14 cellular contexts compared by ENCODE assay signal in genomic region chr5:179427676-179428056, GRCh38.
DNase-seq lines count a peak whose midpoint lies in the region; ATAC-seq and TF ChIP-seq lines count a peak whose summit lies in the region.
"Had no signal": no experiment of that assay in that cellular context is flagged by ENCODE, and none has a peak within 500 bp of the region (broad histone marks: within the 10 kb centered on the region; RNA-seq: fewer than 3 reads in every experiment).

No MANE protein-coding gene starts in this region.

- intact Hi-C loops in spleen (cut with DNase I; ENCODE audit: low total_unique reads), result no loop called here

- no peaks in the 10 kb centered on the region for H3K27me3 ChIP-seq in spleen (replicated peaks in 1 of 7)
- H3K27me3 ChIP-seq: BLaER1 had no signal

- H3K27me3 Mint-ChIP-seq in chondrocyte (ENCODE audit: low read depth) (no peaks in the 10 kb centered on the region), nephron progenitor cell (ENCODE audit: low read depth, poor library complexity) (peaks cover 12% of the 10 kb centered on the region)
- H3K27me3 Mint-ChIP-seq: CD8-positive, alpha-beta memory T cell had no signal

- no peak for ATAC-seq in esophagus mucosa

- WGBS in spleen, 5 donors, result 80 to 91% (median 89%) methylated on average over 12 to 21 of the region's 21 CpGs

- no peak overlapping the region for H3K4me3 ChIP-seq in spleen
- H3K4me3 ChIP-seq: BLaER1 had no signal

- H3K27ac Mint-ChIP-seq in chondrocyte (ENCODE audit: unreplicated experiment) (no peak overlapping the region), nephron progenitor cell (peak overlapping the region; percentile 68)
- H3K27ac Mint-ChIP-seq: CD8-positive, alpha-beta memory T cell had no signal

- H3K36me3 ChIP-seq in spleen, result no peaks in the 10 kb centered on the region
- H3K36me3 ChIP-seq: BLaER1 had no signal

- peaks cover 0 to 6% (median 0%) of the 10 kb centered on the region in 6 donors for H3K4me1 ChIP-seq in spleen
- H3K4me1 ChIP-seq: Caco-2 had no signal

- DNase-seq in activated effector memory CD4-positive, alpha-beta T cell treated with anti-CD3 and anti-CD28 coated beads, Interleukin-2, amount 50 U/mL, for 16 hours, result peak; percentile 58
- no peak for DNase-seq in activated effector memory CD4-positive, alpha-beta T cell treated with Interleukin-2 at 50 U/mL for 16 hours
- DNase-seq in chondrocyte (ENCODE audit: low spot score), result peak; percentile 78
- no peak for DNase-seq in nephron progenitor cell
- peak; percentile 68 for DNase-seq in spleen
- DNase-seq in hippocampal formation (lab: John Stamatoyannopoulos, UW), result no peak
- no peak for DNase-seq in NCI-H510A treated with DMSO at 0.1 percent for 48 hours (lab: John Stamatoyannopoulos, UW)
- DNase-seq: Caco-2; CD8-positive, alpha-beta memory T cell; DND-41; GDM1 had no signal

- H3K36me3 Mint-ChIP-seq in chondrocyte (ENCODE audit: low read depth) (no peaks in the 10 kb centered on the region), nephron progenitor cell (ENCODE audit: low read depth) (no peaks in the 10 kb centered on the region)
- H3K36me3 Mint-ChIP-seq: CD8-positive, alpha-beta memory T cell had no signal

- TF ChIP-seq CTCF in chondrocyte (IDR thresholded peaks at IDR 0.05), result no peak
- no peak for TF ChIP-seq CTCF in nephron progenitor cell (IDR thresholded peaks at IDR 0.05)
- no peak for TF ChIP-seq CTCF in spleen (IDR thresholded peaks at IDR 0.05 in 8 of 11, conservative IDR thresholded peaks at IDR 0.05 in 3 of 11)

- H3K27ac ChIP-seq in spleen, result no peak overlapping the region
- H3K27ac ChIP-seq: 22Rv1, BLaER1 had no signal

- no peak overlapping the region for H3K4me3 Mint-ChIP-seq in chondrocyte (ENCODE audit: unreplicated experiment)
- no peak overlapping the region for H3K4me3 Mint-ChIP-seq in nephron progenitor cell
- H3K4me3 Mint-ChIP-seq: CD8-positive, alpha-beta memory T cell had no signal

- no peak for TF ChIP-seq POLR2A in spleen (IDR thresholded peaks at IDR 0.05)

- H3K9me3 ChIP-seq in spleen, result peaks cover 0 to 13% (median 4%) of the 10 kb centered on the region in 8 donors
- H3K9me3 ChIP-seq: BLaER1, Caco-2 had no signal

- H3K9me3 Mint-ChIP-seq in chondrocyte (ENCODE audit: low read depth) (peaks cover 8% of the 10 kb centered on the region), nephron progenitor cell (peaks cover 18% of the 10 kb centered on the region)

- H3K4me1 Mint-ChIP-seq in chondrocyte (ENCODE audit: low read depth), result no peaks in the 10 kb centered on the region
- peaks cover 21% of the 10 kb centered on the region for H3K4me1 Mint-ChIP-seq in nephron progenitor cell
- H3K4me1 Mint-ChIP-seq: CD8-positive, alpha-beta memory T cell had no signal

Comparison
In these comparisons a context has a peak if more than half of its experiments do, and no peak if none do; other contexts are left out.
1. DNase-seq: peak in activated effector memory CD4-positive, alpha-beta T cell treated with anti-CD3 and anti-CD28 coated beads, Interleukin-2, amount 50 U/mL, for 16 hours (single experiment), chondrocyte (single experiment) and spleen (single experiment); none in activated effector memory CD4-positive, alpha-beta T cell treated with Interleukin-2 at 50 U/mL for 16 hours (single experiment), nephron progenitor cell (single experiment), hippocampal formation (0 of 2) and NCI-H510A treated with DMSO at 0.1 percent for 48 hours (single experiment).